ENCODE assay signal across 17 cellular contexts in genomic region chr3:132174500-132174899, GRCh38.
"Had no signal": no experiment of that assay in that cellular context is flagged by ENCODE, and none has a peak within 500 bp of the region (broad histone marks: within the 10 kb centered on the region; RNA-seq: fewer than 3 reads in every experiment).

No MANE protein-coding gene starts in this region.

- ATAC-seq: activated CD8-positive, alpha-beta memory T cell treated with anti-CD3 and anti-CD28 coated beads, Interleukin-2, amount 10 ng/mL, durations not matched to agents 7 days and 5 days; gastrocnemius medialis; T-cell had no signal

- DNase-seq: activated CD4-positive, alpha-beta memory T cell treated with anti-CD3 and anti-CD28 coated beads, Interleukin-2, amount 10 ng/mL, durations not matched to agents 7 days and 5 days; activated CD4-positive, alpha-beta T cell treated with anti-CD3 and anti-CD28 coated beads for 48 hours; activated CD4-positive, CD25-positive, alpha-beta regulatory T cell; activated CD8-positive, alpha-beta memory T cell treated with anti-CD3 and anti-CD28 coated beads, Interleukin-2, amount 10 ng/mL, durations not matched to agents 7 days and 5 days; amniotic stem cell; colonic mucosa; gastrocnemius medialis; head of caudate nucleus; kidney glomerular epithelial cell; left ventricle myocardium inferior; nephron progenitor cell; occipital lobe; sigmoid colon; stimulated activated naive CD4-positive, alpha-beta T cell; substantia nigra; T-cell; tibial artery had no signal

- H3K4me1 ChIP-seq: colonic mucosa, gastrocnemius medialis, left ventricle myocardium inferior, sigmoid colon, tibial artery had no signal

- H3K27me3 ChIP-seq: colonic mucosa, gastrocnemius medialis, sigmoid colon, tibial artery had no signal

- H3K4me3 ChIP-seq: colonic mucosa, gastrocnemius medialis, left ventricle myocardium inferior, sigmoid colon, tibial artery had no signal

- H3K27ac ChIP-seq: colonic mucosa, gastrocnemius medialis, left ventricle myocardium inferior, sigmoid colon, tibial artery had no signal

- H3K36me3 ChIP-seq: colonic mucosa, gastrocnemius medialis, left ventricle myocardium inferior, sigmoid colon, tibial artery had no signal

- H3K9me3 ChIP-seq: colonic mucosa, gastrocnemius medialis, left ventricle myocardium inferior, sigmoid colon, tibial artery had no signal
